ENCODE assay signal across 19 cellular contexts in genomic region chr1:157249739-157250138, GRCh38.
"Had no signal": no experiment of that assay in that cellular context is flagged by ENCODE, and none has a peak within 500 bp of the region (broad histone marks: within the 10 kb centered on the region; RNA-seq: fewer than 3 reads in every experiment).

No MANE protein-coding gene starts in this region.

- H3K4me1 ChIP-seq: esophagus squamous epithelium, gastroesophageal sphincter, right atrium auricular region, tibial artery, upper lobe of left lung, uterus had no signal

- FAIRE-seq: small intestine had no signal

- ATAC-seq: effector memory CD8-positive, alpha-beta T cell; gastroesophageal sphincter; left lobe of liver; mucosa of descending colon; naive thymus-derived CD8-positive, alpha-beta T cell had no signal

- DNase-seq: effector memory CD8-positive, alpha-beta T cell; esophagus squamous epithelium; foreskin fibroblast; glutamatergic neuron; islet precursor cell; mucosa of descending colon; naive thymus-derived CD8-positive, alpha-beta T cell; posterior cingulate gyrus; small intestine; stimulated activated CD4-positive, alpha-beta T cell treated with anti-CD3 and anti-CD28 coated beads, Interleukin-12 subunit alpha, Interleukin-12 subunit beta, amount 100 ng/mL, for 4 hours; tibial artery; upper lobe of left lung; uterus had no signal

- H3K9me3 ChIP-seq: esophagus squamous epithelium, mucosa of descending colon, neutrophil, right atrium auricular region, uterus had no signal

- H3K36me3 ChIP-seq: esophagus squamous epithelium, gastroesophageal sphincter, neutrophil, right atrium auricular region, tibial artery, upper lobe of left lung, uterus had no signal

- H3K27ac Mint-ChIP-seq: dendritic cell treated with granulocyte-macrophage colony-stimulating factor and Interleukin-4, amounts not matched to agents 40 ng/mL and 50 ng/mL, for 4 days; effector memory CD8-positive, alpha-beta T cell; naive thymus-derived CD8-positive, alpha-beta T cell; stimulated activated naive CD8-positive, alpha-beta T cell treated with anti-CD3 and anti-CD28 coated beads, Interleukin-15, Interleukin-2, amounts not matched to agents 100 ng/mL and 50 ng/mL, for 24 hours had no signal

- H3K4me3 ChIP-seq: esophagus squamous epithelium, gastroesophageal sphincter, mucosa of descending colon, right atrium auricular region, tibial artery, upper lobe of left lung, uterus had no signal

- H3K27ac ChIP-seq: esophagus squamous epithelium, gastroesophageal sphincter, neutrophil, right atrium auricular region, tibial artery, upper lobe of left lung, uterus had no signal

- H3K4me1 Mint-ChIP-seq: naive thymus-derived CD8-positive, alpha-beta T cell had no signal

- H3K27me3 ChIP-seq: right atrium auricular region, upper lobe of left lung, uterus had no signal

- H3K4me3 Mint-ChIP-seq: dendritic cell treated with granulocyte-macrophage colony-stimulating factor and Interleukin-4, amounts not matched to agents 40 ng/mL and 50 ng/mL, for 4 days; effector memory CD8-positive, alpha-beta T cell; naive thymus-derived CD8-positive, alpha-beta T cell; stimulated activated naive CD8-positive, alpha-beta T cell treated with anti-CD3 and anti-CD28 coated beads, Interleukin-15, Interleukin-2, amounts not matched to agents 100 ng/mL and 50 ng/mL, for 24 hours had no signal
